In genomic region chr15:73991726-73992593, GRCh38 we compare ENCODE assay signal across 1 cellular context.
TF ChIP-seq lines count a peak whose summit lies in the region.

A gene with protein sequence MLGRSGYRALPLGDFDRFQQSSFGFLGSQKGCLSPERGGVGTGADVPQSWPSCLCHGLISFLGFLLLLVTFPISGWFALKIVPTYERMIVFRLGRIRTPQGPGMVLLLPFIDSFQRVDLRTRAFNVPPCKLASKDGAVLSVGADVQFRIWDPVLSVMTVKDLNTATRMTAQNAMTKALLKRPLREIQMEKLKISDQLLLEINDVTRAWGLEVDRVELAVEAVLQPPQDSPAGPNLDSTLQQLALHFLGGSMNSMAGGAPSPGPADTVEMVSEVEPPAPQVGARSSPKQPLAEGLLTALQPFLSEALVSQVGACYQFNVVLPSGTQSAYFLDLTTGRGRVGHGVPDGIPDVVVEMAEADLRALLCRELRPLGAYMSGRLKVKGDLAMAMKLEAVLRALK (minus strand): TSS chr15:73992295. CDS start chr15:73992223, 72 bp downstream.

TF ChIP-seq in K562, 482 proteins besides CTCF, POLR2A, EP300 and RAD21 (continued from another document and continues in another):
- TF ChIP-seq MEIS2 (IDR thresholded peaks at IDR 0.05; ENCODE audit: partially characterized antibody) (peak; percentile 49), RBM15 (IDR thresholded peaks at IDR 0.05; ENCODE audit: insufficient read depth, low read length) (no peak), NCOA6 (IDR thresholded peaks at IDR 0.05) (no peak), ZFX (CRISPR knock-in tag; IDR thresholded peaks at IDR 0.05) (peak; percentile 75), JUNB (CRISPR knock-in tag; conservative IDR thresholded peaks at IDR 0.05) (no peak), CBFA2T3 (IDR thresholded peaks at IDR 0.05) (peak; percentile 90), RHOXF2B (CRISPR knock-in tag; conservative IDR thresholded peaks at IDR 0.05) (no peak), SMARCA4 (IDR thresholded peaks at IDR 0.05) (peak; percentile 78), PML (IDR thresholded peaks at IDR 0.05; ENCODE audit: low read length) (peak; percentile 65), TCFL5 (CRISPR knock-in tag; conservative IDR thresholded peaks at IDR 0.05) (no peak), CREB3 (tag; conservative IDR thresholded peaks at IDR 0.05; ENCODE audit: low read depth) (no peak), ZNF778 (CRISPR knock-in tag; IDR thresholded peaks at IDR 0.05) (no peak), TGIF2 (CRISPR knock-in tag; IDR thresholded peaks at IDR 0.05) (peak; percentile 98), ZFP1 (CRISPR knock-in tag; IDR thresholded peaks at IDR 0.05) (no peak), ZNF445 (CRISPR knock-in tag; IDR thresholded peaks at IDR 0.05; ENCODE audit: low read depth) (no peak), TAF1 (IDR thresholded peaks at IDR 0.05; ENCODE audit: control insufficient read depth, extremely low read depth, insufficient read depth, low read length, severe bottlenecking) (peak; percentile 63), GTF2E2 (tag; IDR thresholded peaks at IDR 0.05) (no peak), KDM2B (CRISPR knock-in tag; IDR thresholded peaks at IDR 0.05) (no peak), ZNF395 (CRISPR knock-in tag; IDR thresholded peaks at IDR 0.05) (no peak), TAL1 (IDR thresholded peaks at IDR 0.05) (peak; percentile 73), ZNF589 (CRISPR knock-in tag; IDR thresholded peaks at IDR 0.05; ENCODE audit: low read depth) (no peak), GATAD2B (IDR thresholded peaks at IDR 0.05; ENCODE audit: borderline replicate concordance) (peak; percentile 94), HNRNPL (IDR thresholded peaks at IDR 0.05; ENCODE audit: low read depth, low read length) (peak; percentile 80; the same call in 1 of the 2 replicates), ARID1B (IDR thresholded peaks at IDR 0.05) (peak; percentile 88), ATF1 (CRISPR knock-in tag; IDR thresholded peaks at IDR 0.05) (peak; percentile 30; the same call in 1 of the 2 replicates), ATF1 (tag; IDR thresholded peaks at IDR 0.05) (0 out of 2 replicates have a peak, but pooled peaks have one; percentile 46), MYC (IDR thresholded peaks at IDR 0.05; ENCODE audit: low read depth, low read length) (peak; percentile 86), MYC (CRISPR knock-in tag; IDR thresholded peaks at IDR 0.05; ENCODE audit: borderline replicate concordance, low read depth) (no peak), TCF7L2 (IDR thresholded peaks at IDR 0.05; ENCODE audit: low read depth, low read length) (0 out of 2 replicates have a peak, but pooled peaks have one; percentile 20), C11orf30 (IDR thresholded peaks at IDR 0.05; ENCODE audit: low read depth) (0 out of 2 replicates have a peak, but pooled peaks have one; percentile 17), KHSRP (IDR thresholded peaks at IDR 0.05) (no peak), BHLHE40 (IDR thresholded peaks at IDR 0.05; ENCODE audit: low read length) (peak; percentile 27; the same call in 1 of the 2 replicates), RBFOX2 (IDR thresholded peaks at IDR 0.05; ENCODE audit: low read depth, low read length) (peak; percentile 83), BACH1 (tag; IDR thresholded peaks at IDR 0.05) (no peak), SAP30 (IDR thresholded peaks at IDR 0.05; ENCODE audit: borderline replicate concordance, insufficient read depth, low read depth, low read length, poor library complexity, severe bottlenecking) (peak; percentile 97), MTA2 (IDR thresholded peaks at IDR 0.05; ENCODE audit: low read depth) (peak; percentile 66), SOX6 (IDR thresholded peaks at IDR 0.05) (peak; percentile 78), BRCA1 (IDR thresholded peaks at IDR 0.05) (no peak), BRCA1 (CRISPR knock-in tag; IDR thresholded peaks at IDR 0.05) (no peak), JUND (IDR thresholded peaks at IDR 0.05; ENCODE audit: borderline replicate concordance, low read depth, low read length) (peak; percentile 53; the same call in 1 of the 2 replicates), JUND (tag; IDR thresholded peaks at IDR 0.05; ENCODE audit: borderline replicate concordance, low read depth, low read length) (no peak; the same call in 2 of the 3 replicates), TEAD4 (IDR thresholded peaks at IDR 0.05; ENCODE audit: low read length) (peak; percentile 85), TEAD4 (CRISPR knock-in tag; IDR thresholded peaks at IDR 0.05; ENCODE audit: borderline replicate concordance) (no peak), ZSCAN29 (IDR thresholded peaks at IDR 0.05) (no peak), DMBX1 (CRISPR knock-in tag; IDR thresholded peaks at IDR 0.05; ENCODE audit: borderline replicate concordance) (no peak), PCBP1 (IDR thresholded peaks at IDR 0.05; ENCODE audit: low read depth, low read length, poor library complexity, severe bottlenecking) (peak; percentile 65), RNF219 (CRISPR knock-in tag; IDR thresholded peaks at IDR 0.05) (no peak), ZBTB7A (IDR thresholded peaks at IDR 0.05; ENCODE audit: borderline replicate concordance, control insufficient read depth, low read depth, low read length) (peak; percentile 72; the same call in 1 of the 2 replicates), HDAC6 (IDR thresholded peaks at IDR 0.05; ENCODE audit: low read depth, low read length) (no peak), MXI1 (IDR thresholded peaks at IDR 0.05; ENCODE audit: low read depth, low read length) (peak; percentile 95), EWSR1 (IDR thresholded peaks at IDR 0.05; ENCODE audit: borderline replicate concordance, low read depth, partially characterized antibody) (no peak), MCM7 (IDR thresholded peaks at IDR 0.05) (no peak), HCFC1 (IDR thresholded peaks at IDR 0.05; ENCODE audit: low read depth, low read length) (peak; percentile 79)
- TF ChIP-seq, protein P1, sequence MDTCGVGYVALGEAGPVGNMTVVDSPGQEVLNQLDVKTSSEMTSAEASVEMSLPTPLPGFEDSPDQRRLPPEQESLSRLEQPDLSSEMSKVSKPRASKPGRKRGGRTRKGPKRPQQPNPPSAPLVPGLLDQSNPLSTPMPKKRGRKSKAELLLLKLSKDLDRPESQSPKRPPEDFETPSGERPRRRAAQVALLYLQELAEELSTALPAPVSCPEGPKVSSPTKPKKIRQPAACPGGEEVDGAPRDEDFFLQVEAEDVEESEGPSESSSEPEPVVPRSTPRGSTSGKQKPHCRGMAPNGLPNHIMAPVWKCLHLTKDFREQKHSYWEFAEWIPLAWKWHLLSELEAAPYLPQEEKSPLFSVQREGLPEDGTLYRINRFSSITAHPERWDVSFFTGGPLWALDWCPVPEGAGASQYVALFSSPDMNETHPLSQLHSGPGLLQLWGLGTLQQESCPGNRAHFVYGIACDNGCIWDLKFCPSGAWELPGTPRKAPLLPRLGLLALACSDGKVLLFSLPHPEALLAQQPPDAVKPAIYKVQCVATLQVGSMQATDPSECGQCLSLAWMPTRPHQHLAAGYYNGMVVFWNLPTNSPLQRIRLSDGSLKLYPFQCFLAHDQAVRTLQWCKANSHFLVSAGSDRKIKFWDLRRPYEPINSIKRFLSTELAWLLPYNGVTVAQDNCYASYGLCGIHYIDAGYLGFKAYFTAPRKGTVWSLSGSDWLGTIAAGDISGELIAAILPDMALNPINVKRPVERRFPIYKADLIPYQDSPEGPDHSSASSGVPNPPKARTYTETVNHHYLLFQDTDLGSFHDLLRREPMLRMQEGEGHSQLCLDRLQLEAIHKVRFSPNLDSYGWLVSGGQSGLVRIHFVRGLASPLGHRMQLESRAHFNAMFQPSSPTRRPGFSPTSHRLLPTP (IDR thresholded peaks at IDR 0.05; ENCODE audit: borderline replicate concordance, extremely low read depth, insufficient read length), result no peak
- TF ChIP-seq, protein P2, sequence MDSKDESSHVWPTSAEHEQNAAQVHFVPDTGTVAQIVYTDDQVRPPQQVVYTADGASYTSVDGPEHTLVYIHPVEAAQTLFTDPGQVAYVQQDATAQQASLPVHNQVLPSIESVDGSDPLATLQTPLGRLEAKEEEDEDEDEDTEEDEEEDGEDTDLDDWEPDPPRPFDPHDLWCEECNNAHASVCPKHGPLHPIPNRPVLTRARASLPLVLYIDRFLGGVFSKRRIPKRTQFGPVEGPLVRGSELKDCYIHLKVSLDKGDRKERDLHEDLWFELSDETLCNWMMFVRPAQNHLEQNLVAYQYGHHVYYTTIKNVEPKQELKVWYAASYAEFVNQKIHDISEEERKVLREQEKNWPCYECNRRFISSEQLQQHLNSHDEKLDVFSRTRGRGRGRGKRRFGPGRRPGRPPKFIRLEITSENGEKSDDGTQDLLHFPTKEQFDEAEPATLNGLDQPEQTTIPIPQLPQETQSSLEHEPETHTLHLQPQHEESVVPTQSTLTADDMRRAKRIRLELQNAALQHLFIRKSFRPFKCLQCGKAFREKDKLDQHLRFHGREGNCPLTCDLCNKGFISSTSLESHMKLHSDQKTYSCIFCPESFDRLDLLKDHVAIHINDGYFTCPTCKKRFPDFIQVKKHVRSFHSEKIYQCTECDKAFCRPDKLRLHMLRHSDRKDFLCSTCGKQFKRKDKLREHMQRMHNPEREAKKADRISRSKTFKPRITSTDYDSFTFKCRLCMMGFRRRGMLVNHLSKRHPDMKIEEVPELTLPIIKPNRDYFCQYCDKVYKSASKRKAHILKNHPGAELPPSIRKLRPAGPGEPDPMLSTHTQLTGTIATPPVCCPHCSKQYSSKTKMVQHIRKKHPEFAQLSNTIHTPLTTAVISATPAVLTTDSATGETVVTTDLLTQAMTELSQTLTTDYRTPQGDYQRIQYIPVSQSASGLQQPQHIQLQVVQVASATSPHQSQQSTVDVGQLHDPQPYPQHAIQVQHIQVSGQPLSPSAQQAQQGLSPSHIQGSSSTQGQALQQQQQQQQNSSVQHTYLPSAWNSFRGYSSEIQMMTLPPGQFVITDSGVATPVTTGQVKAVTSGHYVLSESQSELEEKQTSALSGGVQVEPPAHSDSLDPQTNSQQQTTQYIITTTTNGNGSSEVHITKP (IDR thresholded peaks at IDR 0.05; ENCODE audit: partially characterized antibody), result no peak
- TF ChIP-seq, protein P3, sequence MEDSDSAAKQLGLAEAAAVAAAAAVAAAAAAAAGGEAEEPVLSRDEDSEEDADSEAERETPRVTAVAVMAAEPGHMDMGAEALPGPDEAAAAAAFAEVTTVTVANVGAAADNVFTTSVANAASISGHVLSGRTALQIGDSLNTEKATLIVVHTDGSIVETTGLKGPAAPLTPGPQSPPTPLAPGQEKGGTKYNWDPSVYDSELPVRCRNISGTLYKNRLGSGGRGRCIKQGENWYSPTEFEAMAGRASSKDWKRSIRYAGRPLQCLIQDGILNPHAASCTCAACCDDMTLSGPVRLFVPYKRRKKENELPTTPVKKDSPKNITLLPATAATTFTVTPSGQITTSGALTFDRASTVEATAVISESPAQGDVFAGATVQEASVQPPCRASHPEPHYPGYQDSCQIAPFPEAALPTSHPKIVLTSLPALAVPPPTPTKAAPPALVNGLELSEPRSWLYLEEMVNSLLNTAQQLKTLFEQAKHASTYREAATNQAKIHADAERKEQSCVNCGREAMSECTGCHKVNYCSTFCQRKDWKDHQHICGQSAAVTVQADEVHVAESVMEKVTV (CRISPR knock-in tag; IDR thresholded peaks at IDR 0.05), result no peak
